In genomic region chr19:58182989-58183821, GRCh38 we compare ENCODE assay signal across 8 cellular contexts. TPM values are rescaled to one million over a fixed set of nuclear protein-coding genes. Genes with fewer than 3 reads are reported as not detected.
A peak's percentile ranks its signal among the peaks of the same experiment; 100 is the strongest.
DNase-seq lines count a peak whose midpoint lies in the region; ATAC-seq lines count a peak whose summit lies in the region.

Gene ZNF274 (plus strand): TSS chr19:58183061. CDS start chr19:58183966, 905 bp downstream.

- ATAC-seq in GM19372 (IDR thresholded peaks at IDR 0.05; ENCODE audit: low read depth, unreplicated experiment) (peak; percentile 84), HG03521 (IDR thresholded peaks at IDR 0.05; ENCODE audit: unreplicated experiment) (peak; percentile 82)

- DNase-seq in CD1c-positive myeloid dendritic cell (ENCODE audit: extremely low spot score): peak; percentile 96
- DNase-seq in NCI-H82 treated with DMSO at 0.1 percent for 48 hours (lab: John Stamatoyannopoulos, UW; ENCODE audit: unreplicated experiment): peak; percentile 79
- peak; percentile 82 to 91 for DNase-seq in activated CD8-positive, alpha-beta memory T cell treated with anti-CD3 and anti-CD28 coated beads for 1 hour (ENCODE audit: extremely low read depth in 1 of 2, low read depth in 1 of 2)
- DNase-seq in effector CD4-positive, alpha-beta T cell: peak; percentile 91
- peak; percentile 95 to 96 for DNase-seq in lung microvascular endothelial cell (ENCODE audit: low read depth in 2 of 2)
- peak; percentile 87 to 93 (median 88) for DNase-seq in stimulated activated CD4-positive, alpha-beta T cell treated with anti-CD3 and anti-CD28 coated beads, TNF-alpha, amount 100 ng/mL, for 4 hours (ENCODE audit: low read depth in 3 of 3)

RNA-seq across cellular contexts. Expression of gene ZNF274, which starts in this region (rescaled TPM):
- 9.6 and 14.3 TPM in 2 replicates for total RNA-seq in lung microvascular endothelial cell

Comparison
In these comparisons a context has a peak if more than half of its experiments do, and no peak if none do; other contexts are left out.
1. Peak in every context shown above with its lines: DNase-seq and ATAC-seq.